Comparison of ENCODE assay signal across 9 cellular contexts in genomic region chr5:181160144-181160754, GRCh38. TPM values are rescaled to one million over a fixed set of nuclear protein-coding genes. Genes with fewer than 3 reads are reported as not detected.
DNase-seq lines count a peak whose midpoint lies in the region; ATAC-seq and TF ChIP-seq lines count a peak whose summit lies in the region.
"Had no signal": no experiment of that assay in that cellular context is flagged by ENCODE, and none has a peak within 500 bp of the region (broad histone marks: within the 10 kb centered on the region; RNA-seq: fewer than 3 reads in every experiment).

No MANE protein-coding gene starts in this region.

- CTCF ChIA-PET in CD8-positive, alpha-beta memory T cell (lab: Charles Lee): interaction anchor here (1.0 to 2.4 kb wide), 5 partner anchors 8 to 102 kb away, joined by 3 to 8 read pairs (median 5); no protein-coding TSS in a partner anchor

- H3K4me1 Mint-ChIP-seq in CD8-positive, alpha-beta memory T cell: peaks cover 10 to 28% (median 19%) of the 10 kb centered on the region in 3 donors
- H3K4me1 Mint-ChIP-seq in endothelial cell (ENCODE audit: unreplicated experiment): peaks cover 14% of the 10 kb centered on the region
- H3K4me1 Mint-ChIP-seq in nephron progenitor cell: peaks cover 16% of the 10 kb centered on the region
- peaks cover 55% of the 10 kb centered on the region for H3K4me1 Mint-ChIP-seq in stimulated activated naive CD8-positive, alpha-beta T cell treated with anti-CD3 and anti-CD28 coated beads, Interleukin-15, amount 100 ng/mL, for 72 hours

- peak overlapping the region; percentile 92 to 100 (median 98) for H3K27ac Mint-ChIP-seq in CD8-positive, alpha-beta memory T cell
- H3K27ac Mint-ChIP-seq in endothelial cell (ENCODE audit: unreplicated experiment) (no peak overlapping the region), nephron progenitor cell (no peak overlapping the region)
- H3K27ac Mint-ChIP-seq in stimulated activated naive CD8-positive, alpha-beta T cell treated with anti-CD3 and anti-CD28 coated beads, Interleukin-15, amount 100 ng/mL, for 72 hours: peak overlapping the region in 1 of 2 donors; percentile 91

- peak overlapping the region; percentile 74 for H3K4me3 ChIP-seq in CD8-positive, alpha-beta memory T cell (ENCODE audit: low read length)

- peaks cover 10 to 22% of the 10 kb centered on the region in 2 donors for H3K27me3 Mint-ChIP-seq in CD8-positive, alpha-beta memory T cell
- H3K27me3 Mint-ChIP-seq in endothelial cell (ENCODE audit: unreplicated experiment): peaks cover 12% of the 10 kb centered on the region
- peaks cover 61% of the 10 kb centered on the region for H3K27me3 Mint-ChIP-seq in nephron progenitor cell (ENCODE audit: low read depth, poor library complexity)
- H3K27me3 Mint-ChIP-seq in stimulated activated naive CD8-positive, alpha-beta T cell treated with anti-CD3 and anti-CD28 coated beads, Interleukin-15, amount 100 ng/mL, for 72 hours: no peaks in the 10 kb centered on the region

- H3K4me3 Mint-ChIP-seq in CD8-positive, alpha-beta memory T cell: peak overlapping the region; percentile 77 to 90 (median 81)
- H3K4me3 Mint-ChIP-seq in endothelial cell (ENCODE audit: unreplicated experiment): peak overlapping the region; percentile 49
- H3K4me3 Mint-ChIP-seq in nephron progenitor cell: peak overlapping the region; percentile 58
- H3K4me3 Mint-ChIP-seq in stimulated activated naive CD8-positive, alpha-beta T cell treated with anti-CD3 and anti-CD28 coated beads, Interleukin-15, amount 100 ng/mL, for 72 hours: peak overlapping the region; percentile 60 to 71

- peaks cover 0 to under 1% (median 0%) of the 10 kb centered on the region in 5 donors for H3K9me3 Mint-ChIP-seq in CD8-positive, alpha-beta memory T cell
- H3K9me3 Mint-ChIP-seq in endothelial cell (ENCODE audit: unreplicated experiment): no peaks in the 10 kb centered on the region
- H3K9me3 Mint-ChIP-seq in nephron progenitor cell: peaks cover 4% of the 10 kb centered on the region
- peaks cover 0 to under 1% of the 10 kb centered on the region in 2 donors for H3K9me3 Mint-ChIP-seq in stimulated activated naive CD8-positive, alpha-beta T cell treated with anti-CD3 and anti-CD28 coated beads, Interleukin-15, amount 100 ng/mL, for 72 hours

- no peaks in the 10 kb centered on the region for H3K36me3 Mint-ChIP-seq in CD8-positive, alpha-beta memory T cell
- H3K36me3 Mint-ChIP-seq in endothelial cell (ENCODE audit: low read depth, unreplicated experiment): no peaks in the 10 kb centered on the region
- H3K36me3 Mint-ChIP-seq in nephron progenitor cell (ENCODE audit: low read depth): no peaks in the 10 kb centered on the region

- no peaks in the 10 kb centered on the region for H3K36me3 ChIP-seq in CD8-positive, alpha-beta memory T cell (ENCODE audit: insufficient read depth, low read length)

- TF ChIP-seq CTCF in endothelial cell (IDR thresholded peaks at IDR 0.05; ENCODE audit: unreplicated experiment): no peak
- no peak for TF ChIP-seq CTCF in nephron progenitor cell (IDR thresholded peaks at IDR 0.05)

- DNase-seq in CD8-positive, alpha-beta memory T cell: peak; percentile 75 to 92 (median 81)
- DNase-seq in NCI-H2196 treated with DMSO at 0.1 percent for 48 hours (lab: John Stamatoyannopoulos, UW; ENCODE audit: unreplicated experiment): peak; percentile 27
- peak; percentile 39 to 58 (median 54) for DNase-seq in activated CD8-positive, alpha-beta memory T cell treated with anti-CD3 and anti-CD28 coated beads for 48 hours (ENCODE audit: low read depth in 2 of 3, low spot score in 2 of 3)
- DNase-seq in endothelial cell (ENCODE audit: low spot score): no peak
- DNase-seq in nephron progenitor cell: peak; percentile 52
- DNase-seq in stimulated activated naive CD8-positive, alpha-beta T cell treated with anti-CD3 and anti-CD28 coated beads, Interleukin-15, amount 100 ng/mL, for 72 hours: peak; percentile 71 to 91
- no peak for DNase-seq in ACHN

- POLR2A ChIA-PET in CD8-positive, alpha-beta memory T cell (lab: Charles Lee): no interaction called here

- no peaks in the 10 kb centered on the region for H3K9me3 ChIP-seq in CD8-positive, alpha-beta memory T cell (ENCODE audit: low read length)

- peak overlapping the region; percentile 96 for H3K27ac ChIP-seq in CD8-positive, alpha-beta memory T cell (ENCODE audit: low read depth, low read length)

- peaks cover 22% of the 10 kb centered on the region for H3K4me1 ChIP-seq in CD8-positive, alpha-beta memory T cell (ENCODE audit: insufficient read depth, low read length)

- in situ Hi-C loops in ACHN (cut with HindIII; ENCODE audit: low pct_ligation_motif_present, low pct_unique_long_range_greater_than_20kb, low sequenced_read_pairs): no loop called here

- ATAC-seq in GM21576 (IDR thresholded peaks at IDR 0.05; ENCODE audit: unreplicated experiment): peak; percentile 42
- ATAC-seq in stimulated activated naive CD8-positive, alpha-beta T cell treated with anti-CD3 and anti-CD28 coated beads, Interleukin-15, amount 100 ng/mL, for 72 hours: peak; percentile 95

- H3K27me3 ChIP-seq in CD8-positive, alpha-beta memory T cell (ENCODE audit: insufficient read depth, low read length, poor library complexity, severe bottlenecking): no peaks in the 10 kb centered on the region

RNA-seq across cellular contexts. Expression of gene OR2V2, which starts 12.9 kb away (rescaled TPM):
- total RNA-seq in CD8-positive, alpha-beta memory T cell: not detected
- not detected for polyA plus RNA-seq in CD8-positive, alpha-beta memory T cell
- not detected for total RNA-seq in endothelial cell (ENCODE audit: unreplicated experiment)
- total RNA-seq: T-helper 1 cell treated with Interleukin-12 subunit alpha and Interleukin-12 subunit beta and Interleukin-4 antibody, amounts not matched to agents 30 ng/mL and 1 ng/mL, for 36 hours had no signal

RNA-seq across cellular contexts. Expression of gene OR2V1, which starts 29.3 kb away (rescaled TPM):
- total RNA-seq in CD8-positive, alpha-beta memory T cell: not detected
- not detected for polyA plus RNA-seq in CD8-positive, alpha-beta memory T cell
- not detected for total RNA-seq in endothelial cell (ENCODE audit: unreplicated experiment)
- total RNA-seq: T-helper 1 cell treated with Interleukin-12 subunit alpha and Interleukin-12 subunit beta and Interleukin-4 antibody, amounts not matched to agents 30 ng/mL and 1 ng/mL, for 36 hours had no signal

RNA-seq across cellular contexts. Expression of gene TRIM7, which starts 44.7 kb away (rescaled TPM):
- 1 to 10 TPM; 2.2 to 2.3 TPM for total RNA-seq in CD8-positive, alpha-beta memory T cell
- polyA plus RNA-seq in CD8-positive, alpha-beta memory T cell: 0.74 TPM
- total RNA-seq in endothelial cell (ENCODE audit: unreplicated experiment): not detected

Comparison
In these comparisons a context has a peak if more than half of its experiments do, and no peak if none do; other contexts are left out.
1. DNase-seq: peak in CD8-positive, alpha-beta memory T cell (5 of 5), NCI-H2196 treated with DMSO at 0.1 percent for 48 hours (single experiment), activated CD8-positive, alpha-beta memory T cell treated with anti-CD3 and anti-CD28 coated beads for 48 hours (3 of 3), nephron progenitor cell (single experiment) and stimulated activated naive CD8-positive, alpha-beta T cell treated with anti-CD3 and anti-CD28 coated beads, Interleukin-15, amount 100 ng/mL, for 72 hours (2 of 2); none in endothelial cell (single experiment) and ACHN (single experiment).
2. H3K27ac Mint-ChIP-seq: peak in CD8-positive, alpha-beta memory T cell (8 of 8); none in endothelial cell (single experiment) and nephron progenitor cell (single experiment).
3. Peak in every context shown above with its lines, with median percentiles within 50 percentile points of each other: H3K4me3 Mint-ChIP-seq.